17 cellular contexts compared by ENCODE assay signal in genomic region chr7:7675686-7676085, GRCh38.
"Had no signal": no experiment of that assay in that cellular context is flagged by ENCODE, and none has a peak within 500 bp of the region (broad histone marks: within the 10 kb centered on the region; RNA-seq: fewer than 3 reads in every experiment).

No MANE protein-coding gene starts in this region.

- H3K27ac Mint-ChIP-seq: activated CD4-positive, alpha-beta memory T cell treated with anti-CD3 and anti-CD28 coated beads, Interleukin-2, amount 10 ng/mL, durations not matched to agents 7 days and 5 days had no signal

- DNase-seq: activated CD4-positive, alpha-beta memory T cell treated with anti-CD3 and anti-CD28 coated beads, Interleukin-2, amount 10 ng/mL, durations not matched to agents 7 days and 5 days; activated CD4-positive, alpha-beta T cell treated with anti-CD3 and anti-CD28 coated beads for 1 hour; activated effector memory CD4-positive, alpha-beta T cell treated with anti-CD3 and anti-CD28 coated beads, Interleukin-2, amount 50 U/mL, for 16 hours; dorsolateral prefrontal cortex; foreskin fibroblast; glutamatergic neuron; immature natural killer cell; left cardiac atrium; natural killer cell; nucleus accumbens; transverse colon had no signal

- H3K9me3 Mint-ChIP-seq: natural killer cell had no signal

- ATAC-seq: left cardiac atrium, natural killer cell had no signal

- H3K4me3 ChIP-seq: ascending aorta, dorsolateral prefrontal cortex, esophagus muscularis mucosa, lung, right atrium auricular region, skin epidermis, transverse colon had no signal

- H3K27ac ChIP-seq: ascending aorta, esophagus muscularis mucosa, right atrium auricular region, skin epidermis, transverse colon had no signal

- H3K4me1 ChIP-seq: right atrium auricular region had no signal

- H3K27me3 ChIP-seq: ascending aorta, dorsolateral prefrontal cortex, esophagus muscularis mucosa, right atrium auricular region, transverse colon had no signal

- H3K27me3 Mint-ChIP-seq: activated CD4-positive, alpha-beta memory T cell treated with anti-CD3 and anti-CD28 coated beads, Interleukin-2, amount 10 ng/mL, durations not matched to agents 7 days and 5 days had no signal

- H3K36me3 ChIP-seq: ascending aorta, right atrium auricular region had no signal

- H3K4me3 Mint-ChIP-seq: activated CD4-positive, alpha-beta memory T cell treated with anti-CD3 and anti-CD28 coated beads, Interleukin-2, amount 10 ng/mL, durations not matched to agents 7 days and 5 days; immature natural killer cell; natural killer cell had no signal

- H3K36me3 Mint-ChIP-seq: natural killer cell had no signal

- H3K9me3 ChIP-seq: ascending aorta, esophagus muscularis mucosa, right atrium auricular region, transverse colon had no signal

- FAIRE-seq: bronchial epithelial cell had no signal
